12 cellular contexts compared by ENCODE assay signal in genomic region chr6:83270971-83271714, GRCh38.
A peak's percentile ranks its signal among the peaks of the same experiment; 100 is the strongest.
DNase-seq lines count a peak whose midpoint lies in the region; ATAC-seq and TF ChIP-seq lines count a peak whose summit lies in the region.
"Had no signal": no experiment of that assay in that cellular context is flagged by ENCODE, and none has a peak within 500 bp of the region (broad histone marks: within the 10 kb centered on the region; RNA-seq: fewer than 3 reads in every experiment).

No MANE protein-coding gene starts in this region.

- intact Hi-C loops in left cardiac atrium (cut with DNase I) = no loop called here

- H3K27ac Mint-ChIP-seq in mesothelial cell of epicardium = no peak overlapping the region
- H3K27ac Mint-ChIP-seq: dendritic cell treated with granulocyte-macrophage colony-stimulating factor and Interleukin-4, amounts not matched to agents 40 ng/mL and 50 ng/mL, for 4 days had no signal

- H3K27ac ChIP-seq in osteoblast (ENCODE audit: low read depth, low read length) = peak overlapping the region; percentile 59
- H3K27ac ChIP-seq: psoas muscle had no signal

- H3K4me1 Mint-ChIP-seq in mesothelial cell of epicardium = peaks cover 11% of the 10 kb centered on the region

- no peak for TF ChIP-seq CTCF in astrocyte of the cerebellum (IDR thresholded peaks at IDR 0.05; ENCODE audit: low read depth, low read length, missing control alignments)
- no peak for TF ChIP-seq CTCF in osteoblast (IDR thresholded peaks at IDR 0.05; ENCODE audit: extremely low read depth, low read depth, low read length)
- no peak for TF ChIP-seq CTCF in mesothelial cell of epicardium (IDR thresholded peaks at IDR 0.05; ENCODE audit: unreplicated experiment)

- H3K27me3 Mint-ChIP-seq in mesothelial cell of epicardium (ENCODE audit: low read depth) = no peaks in the 10 kb centered on the region
- H3K27me3 Mint-ChIP-seq: dendritic cell treated with granulocyte-macrophage colony-stimulating factor and Interleukin-4, amounts not matched to agents 40 ng/mL and 50 ng/mL, for 4 days had no signal

- no peaks in the 10 kb centered on the region for H3K79me2 ChIP-seq in osteoblast (ENCODE audit: insufficient read depth, low read length)

- DNase-seq in astrocyte of the cerebellum (ENCODE audit: low read depth) (peak; percentile 68), osteoblast (ENCODE audit: insufficient read length, low spot score, missing footprints) (peak; percentile 52), NCI-H1930 (lab: John Stamatoyannopoulos, UW) (no peak), mesothelial cell of epicardium (ENCODE audit: low spot score in 2 of 2, unreplicated experiment in 2 of 2) (no peak), left cardiac atrium (no peak), ACHN (no peak)
- DNase-seq: H7, kidney glomerular epithelial cell, psoas muscle had no signal

- in situ Hi-C loops in astrocyte of the cerebellum (cut with HindIII; ENCODE audit: low sequenced_read_pairs) (no loop called here), ACHN (cut with HindIII; ENCODE audit: low pct_ligation_motif_present, low pct_unique_long_range_greater_than_20kb, low sequenced_read_pairs) (no loop called here)

- H3K36me3 ChIP-seq in osteoblast (ENCODE audit: insufficient read depth, low read length) = no peaks in the 10 kb centered on the region

- H4K20me1 ChIP-seq in osteoblast (ENCODE audit: insufficient read depth, low read length) = no peaks in the 10 kb centered on the region

- no peaks in the 10 kb centered on the region for H3K9me3 ChIP-seq in osteoblast (ENCODE audit: low read depth, low read length)
- H3K9me3 ChIP-seq: psoas muscle had no signal

- H3K4me3 Mint-ChIP-seq in mesothelial cell of epicardium = no peak overlapping the region
- H3K4me3 Mint-ChIP-seq: dendritic cell treated with granulocyte-macrophage colony-stimulating factor and Interleukin-4, amounts not matched to agents 40 ng/mL and 50 ng/mL, for 4 days had no signal

- H3K36me3 Mint-ChIP-seq in mesothelial cell of epicardium = peaks cover 3% of the 10 kb centered on the region

- peak; percentile 79 for ATAC-seq in GM18517 (IDR thresholded peaks at IDR 0.05; ENCODE audit: unreplicated experiment)
- peak; percentile 54 for ATAC-seq in HG03159 (IDR thresholded peaks at IDR 0.05; ENCODE audit: unreplicated experiment)
- ATAC-seq in left cardiac atrium = no peak
- ATAC-seq: psoas muscle had no signal

- H3K9me3 Mint-ChIP-seq in mesothelial cell of epicardium = no peaks in the 10 kb centered on the region
- H3K9me3 Mint-ChIP-seq: dendritic cell treated with granulocyte-macrophage colony-stimulating factor and Interleukin-4, amounts not matched to agents 40 ng/mL and 50 ng/mL, for 4 days had no signal

- H2AFZ ChIP-seq in osteoblast (ENCODE audit: low read length) = no peak overlapping the region

- H3K4me1 ChIP-seq in osteoblast (ENCODE audit: insufficient read depth, low read length) = peaks cover 15% of the 10 kb centered on the region

- no peaks in the 10 kb centered on the region for H3K27me3 ChIP-seq in osteoblast (ENCODE audit: insufficient read depth, low read length)

- H3K4me3 ChIP-seq in astrocyte of the cerebellum (ENCODE audit: low read depth, low read length) (no peak overlapping the region), osteoblast (ENCODE audit: insufficient read depth, low read length) (no peak overlapping the region)
- H3K4me3 ChIP-seq: psoas muscle had no signal

- H3K4me2 ChIP-seq in osteoblast (ENCODE audit: insufficient read depth, low read length) = peak overlapping the region; percentile 14

Comparison
In these comparisons a context has a peak if more than half of its experiments do, and no peak if none do; other contexts are left out.
1. ATAC-seq: peak in GM18517 (single experiment) and HG03159 (single experiment); none in left cardiac atrium (0 of 2).
2. DNase-seq: peak in astrocyte of the cerebellum (single experiment) and osteoblast (single experiment); none in NCI-H1930 (0 of 2), mesothelial cell of epicardium (0 of 2), left cardiac atrium (single experiment) and ACHN (single experiment).